20 cellular contexts compared by ENCODE assay signal in the genomic region with DNA sequence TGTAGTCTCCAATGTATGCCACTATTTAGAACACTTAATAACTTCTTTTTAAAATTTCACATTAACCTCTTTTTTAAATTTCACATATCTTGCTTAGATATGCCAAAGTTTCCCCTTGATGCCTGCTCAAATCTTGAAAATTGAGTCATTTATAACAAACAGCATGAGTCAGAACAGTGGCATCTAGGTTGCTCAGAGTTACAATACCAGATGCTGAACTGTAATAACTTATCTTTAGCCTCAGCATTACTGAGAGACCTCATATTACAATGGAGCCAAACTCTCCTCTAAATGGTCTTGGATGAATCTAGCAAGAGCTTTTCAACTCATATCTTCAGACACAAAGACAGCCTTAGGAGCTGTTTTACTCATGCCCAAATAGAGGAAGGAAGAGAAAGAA.
DNase-seq lines count a peak whose midpoint lies in the region; ATAC-seq and TF ChIP-seq lines count a peak whose summit lies in the region.
"Had no signal": no experiment of that assay in that cellular context is flagged by ENCODE, and none has a peak within 500 bp of the region (broad histone marks: within the 10 kb centered on the region; RNA-seq: fewer than 3 reads in every experiment).

No MANE protein-coding gene starts in this region.

- no peak overlapping the region for H2AK5ac ChIP-seq in H9 (ENCODE audit: insufficient read length, low read length)

- H4K5ac ChIP-seq in H9 (ENCODE audit: insufficient read length, low read depth, low read length) = no peak overlapping the region

- no peaks in the 10 kb centered on the region for H3K4me1 Mint-ChIP-seq in H9
- H3K4me1 Mint-ChIP-seq: activated T-helper 17 cell treated with anti-CD3 and anti-CD28 coated beads, Interleukin-2, amount 50 U/mL, for 72 hours had no signal

- no peak overlapping the region for H2BK120ac ChIP-seq in H9 (ENCODE audit: low read depth, low read length, poor library complexity, severe bottlenecking)

- no peak overlapping the region for H4K91ac ChIP-seq in H9 (ENCODE audit: insufficient read length, low read depth, low read length)

- TF ChIP-seq CTCF in RWPE1 (conservative IDR thresholded peaks at IDR 0.05; ENCODE audit: low read depth) (no peak), choroid plexus epithelial cell (conservative IDR thresholded peaks at IDR 0.05; ENCODE audit: low read depth, low read length) (no peak), psoas muscle (IDR thresholded peaks at IDR 0.05) (no peak), H9 (conservative IDR thresholded peaks at IDR 0.05) (no peak)

- H3K4me3 ChIP-seq in choroid plexus epithelial cell (ENCODE audit: low read depth, low read length) (no peak overlapping the region), psoas muscle (no peak overlapping the region)
- H3K4me3 ChIP-seq: coronary artery, esophagus muscularis mucosa, suprapubic skin had no signal

- intact Hi-C loops in psoas muscle (cut with DNase I) = no loop called here
- intact Hi-C loops in left cardiac atrium (cut with DNase I) = no loop called here

- no peak overlapping the region for H2BK5ac ChIP-seq in H9 (ENCODE audit: insufficient read length, low read length)

- H2BK12ac ChIP-seq in H9 (ENCODE audit: insufficient read length, low read depth, low read length) = no peak overlapping the region

- H3K27me3 ChIP-seq in psoas muscle (ENCODE audit: insufficient read depth in 3 of 3, low read length in 2 of 3) (no peaks in the 10 kb centered on the region), H9 (ENCODE audit: insufficient read depth, low read length) (no peaks in the 10 kb centered on the region)
- H3K27me3 ChIP-seq: esophagus muscularis mucosa, suprapubic skin had no signal

- H3K79me2 ChIP-seq in H9 (ENCODE audit: insufficient read depth, low read length) = no peaks in the 10 kb centered on the region

- H3K36me3 Mint-ChIP-seq in H9 (ENCODE audit: insufficient read depth in 1 of 3, low read depth in 3 of 3) = no peaks in the 10 kb centered on the region

- no peak overlapping the region for H3K4me2 ChIP-seq in H9 (ENCODE audit: insufficient read depth, insufficient read length, low read length)

- no peaks in the 10 kb centered on the region for H4K20me1 ChIP-seq in H9 (ENCODE audit: control insufficient read depth, insufficient read depth, insufficient read length)

- H3K4me1 ChIP-seq in psoas muscle = no peaks in the 10 kb centered on the region
- H3K4me1 ChIP-seq in H9 (ENCODE audit: insufficient read depth, low read length) = no peaks in the 10 kb centered on the region
- H3K4me1 ChIP-seq: esophagus muscularis mucosa, suprapubic skin had no signal

- H3K36me3 ChIP-seq in psoas muscle (ENCODE audit: insufficient read depth in 1 of 2, low read depth in 1 of 2) = no peaks in the 10 kb centered on the region
- H3K36me3 ChIP-seq: esophagus muscularis mucosa, suprapubic skin had no signal

- H2BK15ac ChIP-seq in H9 (ENCODE audit: low read depth, low read length) = no peak overlapping the region

- DNase-seq in DMS 273 (lab: John Stamatoyannopoulos, UW; ENCODE audit: unreplicated experiment) (peak; percentile 2), DMS 273 treated with DMSO at 0.1 percent for 48 hours (lab: John Stamatoyannopoulos, UW) (no peak), RWPE1 (ENCODE audit: low spot score) (peak; percentile 1), choroid plexus epithelial cell (ENCODE audit: low read depth) (peak; percentile 70), psoas muscle (no peak), left cardiac atrium (no peak), cortex of kidney (lab: John Stamatoyannopoulos, UW) (no peak), H9 (no peak)
- DNase-seq: activated CD4-positive, alpha-beta T cell treated with anti-CD3 and anti-CD28 coated beads, Interleukin-2, amount 50 U/mL, for 4 hours; HFFc6; hippocampal formation; NCI-H187 treated with DMSO at 0.1 percent for 48 hours; NCI-H524 treated with DMSO at 0.1 percent for 48 hours; T-helper 2 cell had no signal

- POLR2A ChIA-PET in RWPE1 (lab: Yijun Ruan, JAX; ENCODE audit: low non-redundant PET) = no interaction called here

- no peak overlapping the region for H3K56ac ChIP-seq in H9 (ENCODE audit: insufficient read length, low read depth, low read length)

- no peak overlapping the region for H3K4ac ChIP-seq in H9 (ENCODE audit: low read depth, low read length)

- H3K27me3 Mint-ChIP-seq in H9 (ENCODE audit: low read depth) = no peaks in the 10 kb centered on the region
- H3K27me3 Mint-ChIP-seq: activated T-helper 17 cell treated with anti-CD3 and anti-CD28 coated beads, Interleukin-2, amount 50 U/mL, for 72 hours had no signal

- no peak overlapping the region for H3K4me3 Mint-ChIP-seq in H9
- H3K4me3 Mint-ChIP-seq: activated T-helper 17 cell treated with anti-CD3 and anti-CD28 coated beads, Interleukin-2, amount 50 U/mL, for 72 hours; HFFc6 had no signal

- no peak overlapping the region for H4K8ac ChIP-seq in H9 (replicated peaks; ENCODE audit: insufficient read length, low read depth, low read length)

- H3K14ac ChIP-seq in H9 (ENCODE audit: insufficient read depth, low read length) = no peak overlapping the region

- no peak overlapping the region for H3K23ac ChIP-seq in H9 (ENCODE audit: insufficient read length, low read depth, low read length)

- H3K9ac ChIP-seq in H9 (ENCODE audit: extremely low read depth, insufficient read length, low read length) = no peak overlapping the region

- H3K79me1 ChIP-seq in H9 (ENCODE audit: insufficient read depth, low read depth, low read length, poor library complexity, severe bottlenecking) = no peaks in the 10 kb centered on the region

- no peak overlapping the region for H3T11ph ChIP-seq in H9 (ENCODE audit: low read length)

- no peak overlapping the region for H2AFZ ChIP-seq in H9 (ENCODE audit: low read length)

- no peak overlapping the region for H2BK20ac ChIP-seq in H9 (ENCODE audit: low read depth, low read length, poor library complexity, severe bottlenecking)

- no peak overlapping the region for H3K27ac Mint-ChIP-seq in H9
- H3K27ac Mint-ChIP-seq: activated T-helper 17 cell treated with anti-CD3 and anti-CD28 coated beads, Interleukin-2, amount 50 U/mL, for 72 hours; HFFc6 had no signal

- CTCF ChIA-PET in RWPE1 (lab: Yijun Ruan, JAX) = no interaction called here

- H3K23me2 ChIP-seq in H9 (ENCODE audit: insufficient read length, low read depth, low read length, poor library complexity, severe bottlenecking) = no peaks in the 10 kb centered on the region

- ATAC-seq in psoas muscle = peak in 3 of 4 donors; percentile 50 to 64 (median 54)
- no peak for ATAC-seq in left cardiac atrium
- ATAC-seq: activated T-helper 17 cell treated with anti-CD3 and anti-CD28 coated beads, Interleukin-2, amount 50 U/mL, for 72 hours had no signal

- H3K9me3 Mint-ChIP-seq in H9 = no peaks in the 10 kb centered on the region

- H3K18ac ChIP-seq in H9 (ENCODE audit: insufficient read length, low read depth, low read length) = no peak overlapping the region

- H3K9me3 ChIP-seq in psoas muscle = no peaks in the 10 kb centered on the region
- no peaks in the 10 kb centered on the region for H3K9me3 ChIP-seq in H9 (ENCODE audit: control insufficient read depth, low read depth, low read length)
- H3K9me3 ChIP-seq: esophagus muscularis mucosa, suprapubic skin had no signal

- H3K27ac ChIP-seq in RWPE1 (no peak overlapping the region), psoas muscle (no peak overlapping the region), H9 (ENCODE audit: insufficient read length, low read depth, low read length) (no peak overlapping the region)
- H3K27ac ChIP-seq: 22Rv1, coronary artery, esophagus muscularis mucosa, HL-60, suprapubic skin had no signal

Comparison
In these comparisons a context has a peak if more than half of its experiments do, and no peak if none do; other contexts are left out.
1. DNase-seq: peak in DMS 273 (single experiment), RWPE1 (single experiment) and choroid plexus epithelial cell (single experiment); none in DMS 273 treated with DMSO at 0.1 percent for 48 hours (single experiment), psoas muscle (0 of 2), left cardiac atrium (single experiment), cortex of kidney (single experiment) and H9 (single experiment).
2. ATAC-seq: peak in psoas muscle (3 of 4); none in left cardiac atrium (0 of 2).